Comparison of ENCODE assay signal across 18 cellular contexts in the genomic region with DNA sequence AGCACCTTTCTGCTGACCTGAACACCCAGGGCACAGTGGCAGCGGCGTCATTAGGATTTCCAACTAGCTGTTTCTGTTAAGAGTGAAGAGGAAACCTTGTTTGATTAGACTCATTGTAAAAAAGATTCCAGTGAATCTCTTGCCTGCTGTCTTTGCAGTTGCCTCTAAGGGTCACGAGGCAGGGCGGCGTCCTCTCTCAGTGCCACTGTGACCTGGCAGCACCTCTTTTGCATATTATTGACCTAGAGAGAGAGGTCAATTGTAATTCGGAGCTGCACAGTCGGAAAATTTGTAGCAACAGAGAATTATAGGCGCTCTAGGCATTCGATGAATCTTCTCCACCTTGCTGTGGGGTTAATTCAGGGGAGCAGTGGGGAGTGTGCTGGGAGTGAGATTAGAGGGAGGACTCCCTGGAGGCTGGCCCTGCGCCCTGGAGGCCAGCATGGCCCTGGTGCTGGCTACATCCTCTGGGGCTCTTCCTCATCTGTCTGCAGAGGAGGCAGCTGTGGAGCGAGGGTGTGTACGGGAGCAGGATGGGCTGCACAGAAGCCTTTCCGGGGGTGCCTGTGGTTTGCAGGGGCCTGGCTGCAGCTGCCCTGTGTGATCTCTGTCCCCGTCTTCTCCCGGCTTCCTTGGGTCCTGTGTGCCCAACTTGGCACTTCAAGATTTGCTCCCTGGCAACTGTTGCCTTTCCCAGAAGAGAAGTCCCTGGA. TPM values are rescaled to one million over a fixed set of nuclear protein-coding genes. Genes with fewer than 3 reads are reported as not detected.
A peak's percentile ranks its signal among the peaks of the same experiment; 100 is the strongest.
DNase-seq lines count a peak whose midpoint lies in the region; ATAC-seq and TF ChIP-seq lines count a peak whose summit lies in the region.
"Had no signal": no experiment of that assay in that cellular context is flagged by ENCODE, and none has a peak within 500 bp of the region (broad histone marks: within the 10 kb centered on the region; RNA-seq: fewer than 3 reads in every experiment).

No MANE protein-coding gene starts in this region.

- no peak overlapping the region for H3K4me3 Mint-ChIP-seq in CD4-positive, CD25-positive, alpha-beta regulatory T cell
- peak overlapping the region; percentile 64 for H3K4me3 Mint-ChIP-seq in neural progenitor cell
- H3K4me3 Mint-ChIP-seq: activated T-cell treated with anti-CD3 and anti-CD28 coated beads, Interleukin-2, amount 50 U/mL, for 72 hours; immature natural killer cell; natural killer cell treated with Interleukin-12 subunit alpha and Interleukin-12 subunit beta and Interleukin-15 and Interleukin-18, amount 100 ng/mL, for 72 hours had no signal

- peaks cover 17% of the 10 kb centered on the region for H3K79me2 ChIP-seq in neural progenitor cell (ENCODE audit: low read depth)

- TF ChIP-seq POLR2A in prostate gland (IDR thresholded peaks at IDR 0.05) = no peak

- 78% methylated on average over 15 of the region's 15 CpGs for WGBS in prostate gland

- H3K4me1 Mint-ChIP-seq in CD4-positive, CD25-positive, alpha-beta regulatory T cell = peaks cover 5 to 36% (median 14%) of the 10 kb centered on the region in 4 donors
- peaks cover 48% of the 10 kb centered on the region for H3K4me1 Mint-ChIP-seq in neural progenitor cell

- H2AFZ ChIP-seq in neural progenitor cell (replicated peaks) = no peak overlapping the region

- H3K9ac ChIP-seq in endocrine pancreas (ENCODE audit: control insufficient read depth, insufficient read depth, low read length) = peak overlapping the region; percentile 42
- no peak overlapping the region for H3K9ac ChIP-seq in neural progenitor cell

- ATAC-seq in CD4-positive, CD25-positive, alpha-beta regulatory T cell (ENCODE audit: low read depth in 2 of 2) = no peak
- ATAC-seq in HG03108 (IDR thresholded peaks at IDR 0.05; ENCODE audit: unreplicated experiment) = no peak
- ATAC-seq: activated T-cell treated with anti-CD3 and anti-CD28 coated beads, Interleukin-2, amount 50 U/mL, for 72 hours; natural killer cell treated with Interleukin-12 subunit alpha and Interleukin-12 subunit beta and Interleukin-15 and Interleukin-18, amount 100 ng/mL, for 72 hours had no signal

- no peak for TF ChIP-seq CTCF in neural progenitor cell (IDR thresholded peaks at IDR 0.05)
- TF ChIP-seq CTCF in prostate gland (IDR thresholded peaks at IDR 0.05) = no peak

- peaks cover 13% of the 10 kb centered on the region for H3K4me1 ChIP-seq in CD4-positive, CD25-positive, alpha-beta regulatory T cell (ENCODE audit: control insufficient read depth, insufficient read depth, low read length, poor library complexity, severe bottlenecking)
- H3K4me1 ChIP-seq in endocrine pancreas (ENCODE audit: control insufficient read depth, insufficient read depth, low read length) = no peaks in the 10 kb centered on the region
- H3K4me1 ChIP-seq in neural progenitor cell = peaks cover 32% of the 10 kb centered on the region
- no peaks in the 10 kb centered on the region for H3K4me1 ChIP-seq in prostate gland (replicated peaks)
- H3K4me1 ChIP-seq: breast epithelium had no signal

- H3K36me3 ChIP-seq in CD4-positive, CD25-positive, alpha-beta regulatory T cell (ENCODE audit: control insufficient read depth, insufficient read depth, low read length) = no peaks in the 10 kb centered on the region
- H3K36me3 ChIP-seq in endocrine pancreas (ENCODE audit: control insufficient read depth, insufficient read depth, low read length) = no peaks in the 10 kb centered on the region
- H3K36me3 ChIP-seq in neural progenitor cell = no peaks in the 10 kb centered on the region
- H3K36me3 ChIP-seq in prostate gland = no peaks in the 10 kb centered on the region
- H3K36me3 ChIP-seq: breast epithelium, esophagus muscularis mucosa, HAP-1 had no signal

- H3F3A ChIP-seq in neural progenitor cell (ENCODE audit: low read depth) = peaks cover 17% of the 10 kb centered on the region

- no peaks in the 10 kb centered on the region for H3K27me3 Mint-ChIP-seq in CD4-positive, CD25-positive, alpha-beta regulatory T cell
- peaks cover 4% of the 10 kb centered on the region for H3K27me3 Mint-ChIP-seq in neural progenitor cell (ENCODE audit: insufficient read depth, low read depth)
- H3K27me3 Mint-ChIP-seq: natural killer cell treated with Interleukin-12 subunit alpha and Interleukin-12 subunit beta and Interleukin-15 and Interleukin-18, amount 100 ng/mL, for 72 hours had no signal

- intact Hi-C loops in prostate gland (cut with DNase I) = no loop called here

- H3K27ac Mint-ChIP-seq in CD4-positive, CD25-positive, alpha-beta regulatory T cell = peak overlapping the region in 2 of 3 donors; percentile 25 to 44
- peak overlapping the region; percentile 85 for H3K27ac Mint-ChIP-seq in neural progenitor cell
- H3K27ac Mint-ChIP-seq: activated T-cell treated with anti-CD3 and anti-CD28 coated beads, Interleukin-2, amount 50 U/mL, for 72 hours; natural killer cell treated with Interleukin-12 subunit alpha and Interleukin-12 subunit beta and Interleukin-15 and Interleukin-18, amount 100 ng/mL, for 72 hours had no signal

- H3K4me2 ChIP-seq in neural progenitor cell = no peak overlapping the region

- H3K4me3 ChIP-seq in CD4-positive, CD25-positive, alpha-beta regulatory T cell (ENCODE audit: low read depth, low read length) = no peak overlapping the region
- H3K4me3 ChIP-seq in endocrine pancreas (ENCODE audit: control insufficient read depth, insufficient read depth, low read length) (no peak overlapping the region), neural progenitor cell (no peak overlapping the region), prostate gland (no peak overlapping the region)
- H3K4me3 ChIP-seq: breast epithelium, esophagus muscularis mucosa, HAP-1 had no signal

- no peaks in the 10 kb centered on the region for H3K9me3 Mint-ChIP-seq in CD4-positive, CD25-positive, alpha-beta regulatory T cell
- peaks cover 8% of the 10 kb centered on the region for H3K9me3 Mint-ChIP-seq in neural progenitor cell
- H3K9me3 Mint-ChIP-seq: activated T-cell treated with anti-CD3 and anti-CD28 coated beads, Interleukin-2, amount 50 U/mL, for 72 hours; immature natural killer cell; natural killer cell treated with Interleukin-12 subunit alpha and Interleukin-12 subunit beta and Interleukin-15 and Interleukin-18, amount 100 ng/mL, for 72 hours had no signal

- H3K27me3 ChIP-seq in CD4-positive, CD25-positive, alpha-beta regulatory T cell (ENCODE audit: control insufficient read depth, insufficient read depth, low read length) = no peaks in the 10 kb centered on the region
- no peaks in the 10 kb centered on the region for H3K27me3 ChIP-seq in endocrine pancreas (ENCODE audit: control insufficient read depth, insufficient read depth, low read length)
- no peaks in the 10 kb centered on the region for H3K27me3 ChIP-seq in neural progenitor cell
- no peaks in the 10 kb centered on the region for H3K27me3 ChIP-seq in prostate gland (replicated peaks; ENCODE audit: insufficient read depth)
- H3K27me3 ChIP-seq: breast epithelium, esophagus muscularis mucosa had no signal

- H4K20me1 ChIP-seq in neural progenitor cell (ENCODE audit: low read depth) = peaks cover 73% of the 10 kb centered on the region

- no peaks in the 10 kb centered on the region for H3K9me3 ChIP-seq in CD4-positive, CD25-positive, alpha-beta regulatory T cell (ENCODE audit: control insufficient read depth in 2 of 2, low read length in 2 of 2)
- H3K9me3 ChIP-seq in endocrine pancreas (ENCODE audit: control insufficient read depth, low read length) (no peaks in the 10 kb centered on the region), neural progenitor cell (ENCODE audit: low read depth) (no peaks in the 10 kb centered on the region), prostate gland (no peaks in the 10 kb centered on the region)
- H3K9me3 ChIP-seq: breast epithelium, esophagus muscularis mucosa, HAP-1 had no signal

- H3K36me3 Mint-ChIP-seq in CD4-positive, CD25-positive, alpha-beta regulatory T cell = no peaks in the 10 kb centered on the region
- peaks cover 5% of the 10 kb centered on the region for H3K36me3 Mint-ChIP-seq in neural progenitor cell
- H3K36me3 Mint-ChIP-seq: natural killer cell treated with Interleukin-12 subunit alpha and Interleukin-12 subunit beta and Interleukin-15 and Interleukin-18, amount 100 ng/mL, for 72 hours had no signal

- H3K27ac ChIP-seq in CD4-positive, CD25-positive, alpha-beta regulatory T cell (ENCODE audit: insufficient read depth, low read length, poor library complexity, severe bottlenecking) = no peak overlapping the region
- H3K27ac ChIP-seq in neural progenitor cell (no peak overlapping the region), prostate gland (no peak overlapping the region)

- DNase-seq in CD4-positive, CD25-positive, alpha-beta regulatory T cell = no peak
- peak; percentile 77 to 79 for DNase-seq in Kasumi-1 (lab: John Stamatoyannopoulos, UW)
- no peak for DNase-seq in neural progenitor cell (ENCODE audit: low spot score)
- DNase-seq in globus pallidus (ENCODE audit: low spot score) = no peak
- no peak for DNase-seq in prostate gland (ENCODE audit: low spot score)
- DNase-seq in SIG-M5 treated with dmso at 0.1 percent for 504 hours (lab: John Stamatoyannopoulos, UW; ENCODE audit: unreplicated experiment) = no peak
- DNase-seq: activated CD4-positive, CD25-positive, alpha-beta regulatory T cell; activated T-cell treated with anti-CD3 and anti-CD28 coated beads, Interleukin-2, amount 50 U/mL, for 72 hours; EL; immature natural killer cell; NCI-H1930; RPMI8226 had no signal

RNA-seq across cellular contexts. Expression of a gene that starts 14.3 kb away (rescaled TPM):
- total RNA-seq in CD4-positive, CD25-positive, alpha-beta regulatory T cell = 64.0 TPM
- polyA plus RNA-seq in CD4-positive, CD25-positive, alpha-beta regulatory T cell = 1 to 10 TPM in 2 of 4 donors, under 1 TPM in 2; 0.72 to 3.4 (median 1.5) TPM
- 22.5 and 41.2 TPM in 2 replicates for total RNA-seq in neural progenitor cell (ENCODE audit: low replicate concordance)
- total RNA-seq in prostate gland = 100 to 1,000 TPM in 1 of 2 donors, 10 to 100 TPM in 1; 48.5 to 124 TPM

RNA-seq across cellular contexts. Expression of a gene that starts 28.0 kb away (rescaled TPM):
- 58.9 TPM for total RNA-seq in CD4-positive, CD25-positive, alpha-beta regulatory T cell
- polyA plus RNA-seq in CD4-positive, CD25-positive, alpha-beta regulatory T cell = 1 to 10 TPM; 5.6 to 8.7 (median 7.5) TPM
- 16.9 and 40.5 TPM in 2 replicates for total RNA-seq in neural progenitor cell (ENCODE audit: low replicate concordance)
- total RNA-seq in prostate gland = 10 to 100 TPM; 64.9 to 88.9 TPM

Comparison
In these comparisons a context has a peak if more than half of its experiments do, and no peak if none do; other contexts are left out.
1. DNase-seq: peak in Kasumi-1 (2 of 2); none in CD4-positive, CD25-positive, alpha-beta regulatory T cell (0 of 3), neural progenitor cell (single experiment), globus pallidus (single experiment), prostate gland (single experiment) and SIG-M5 treated with dmso at 0.1 percent for 504 hours (single experiment).